ENCODE assay signal across 1 cellular context in genomic region chr3:124576565-124577493, GRCh38.
TF ChIP-seq lines count a peak whose summit lies in the region.

No MANE protein-coding gene starts in this region.

TF ChIP-seq in HepG2, 621 proteins besides CTCF, POLR2A, EP300 and RAD21 (continued from another document):
- TF ChIP-seq ZBTB25 (CRISPR knock-in tag; IDR thresholded peaks at IDR 0.05) (no peak), ZNF3 (CRISPR knock-in tag; IDR thresholded peaks at IDR 0.05) (no peak), ZBTB2 (CRISPR knock-in tag; IDR thresholded peaks at IDR 0.05; ENCODE audit: low read depth) (no peak), ZNF639 (CRISPR knock-in tag; conservative IDR thresholded peaks at IDR 0.05) (no peak), NFYB (CRISPR knock-in tag; IDR thresholded peaks at IDR 0.05) (no peak), TOPORS (CRISPR knock-in tag; IDR thresholded peaks at IDR 0.05) (no peak), MIXL1 (CRISPR knock-in tag; IDR thresholded peaks at IDR 0.05) (no peak), MAF1 (CRISPR knock-in tag; IDR thresholded peaks at IDR 0.05; ENCODE audit: borderline replicate concordance) (no peak), ZNF44 (CRISPR knock-in tag; IDR thresholded peaks at IDR 0.05) (no peak)
